ENCODE assay signal across 7 cellular contexts in genomic region chr16:22191089-22191965, GRCh38. TPM values are rescaled to one million over a fixed set of nuclear protein-coding genes. Genes with fewer than 3 reads are reported as not detected.
DNase-seq lines count a peak whose midpoint lies in the region; ATAC-seq and TF ChIP-seq lines count a peak whose summit lies in the region.

No MANE protein-coding gene starts in this region.

- H3K27ac Mint-ChIP-seq in brain, result peak overlapping the region; percentile 96 to 100 (median 98)

- H3K9ac ChIP-seq in iPS-18a (ENCODE audit: low read length), result peak overlapping the region; percentile 60
- peak overlapping the region; percentile 87 to 94 (median 92) for H3K9ac ChIP-seq in skeletal muscle tissue (ENCODE audit: low read depth in 1 of 3, low read length in 3 of 3)

- peaks cover 13% of the 10 kb centered on the region for H3K27me3 ChIP-seq in iPS-18a (ENCODE audit: control insufficient read depth, insufficient read depth, low read length)
- H3K27me3 ChIP-seq in skeletal muscle tissue (ENCODE audit: control insufficient read depth in 3 of 3, insufficient read depth in 3 of 3, low read length in 3 of 3), result no peaks in the 10 kb centered on the region

- DNase-seq in NCI-H2107 treated with DMSO at 0.1 percent for 48 hours (lab: John Stamatoyannopoulos, UW; ENCODE audit: unreplicated experiment) (peak; percentile 87), UCSD-AML1 (lab: John Stamatoyannopoulos, UW; ENCODE audit: unreplicated experiment) (peak; percentile 98)

- H3K9me3 Mint-ChIP-seq in brain, result peaks cover 0 to 7% (median 0%) of the 10 kb centered on the region in 5 experiments

- peaks cover 16% of the 10 kb centered on the region for H3K27me3 Mint-ChIP-seq in brain

- peak overlapping the region; percentile 44 for H3K27ac ChIP-seq in iPS-18a (ENCODE audit: low read length)
- peak overlapping the region; percentile 97 for H3K27ac ChIP-seq in skeletal muscle tissue (ENCODE audit: low read depth, low read length)

- H3K4me1 ChIP-seq in iPS-18a (ENCODE audit: control insufficient read depth, low read depth, low read length) (peaks cover 28% of the 10 kb centered on the region), skeletal muscle tissue (ENCODE audit: control insufficient read depth in 3 of 3, insufficient read depth in 3 of 3, low read length in 3 of 3) (peaks cover 33 to 37% (median 34%) of the 10 kb centered on the region in 3 donors)

- H3K4me1 Mint-ChIP-seq in brain, result peaks cover 52% of the 10 kb centered on the region

- TF ChIP-seq CTCF in brain (conservative IDR thresholded peaks at IDR 0.05), result no peak

- H3K4me3 ChIP-seq in iPS-18a (ENCODE audit: low read length) (peak overlapping the region; percentile 81), skeletal muscle tissue (ENCODE audit: low read length in 3 of 3) (peak overlapping the region; percentile 78 to 82 (median 81))

- no peaks in the 10 kb centered on the region for H3K36me3 ChIP-seq in iPS-18a (ENCODE audit: control insufficient read depth, low read depth, low read length)
- H3K36me3 ChIP-seq in skeletal muscle tissue (ENCODE audit: control insufficient read depth in 3 of 3, insufficient read depth in 3 of 3, low read length in 3 of 3), result no peaks in the 10 kb centered on the region

- ATAC-seq in GM18517 (IDR thresholded peaks at IDR 0.05; ENCODE audit: unreplicated experiment) (peak; percentile 25), HG03064 (IDR thresholded peaks at IDR 0.05; ENCODE audit: low read depth, unreplicated experiment) (peak; percentile 20)

- H3K9me3 ChIP-seq in iPS-18a (ENCODE audit: control insufficient read depth, low read depth, low read length) (no peaks in the 10 kb centered on the region), skeletal muscle tissue (ENCODE audit: control insufficient read depth in 3 of 3, low read length in 3 of 3) (no peaks in the 10 kb centered on the region)

- H3K36me3 Mint-ChIP-seq in brain, result no peaks in the 10 kb centered on the region

- H3K4me3 Mint-ChIP-seq in brain, result peak overlapping the region; percentile 89 to 97 (median 96)

RNA-seq across cellular contexts. Expression of gene EEF2K, which starts 14.8 kb away (rescaled TPM):
- 2.7 TPM for polyA plus RNA-seq in brain (ENCODE audit: insufficient read depth, low read depth, low replicate concordance)
- total RNA-seq in skeletal muscle tissue, result 86.1 TPM

RNA-seq across cellular contexts. Expression of gene SDR42E2, which starts 29.0 kb away (rescaled TPM):
- not detected for polyA plus RNA-seq in brain (ENCODE audit: insufficient read depth, low read depth, low replicate concordance)
- not detected for total RNA-seq in skeletal muscle tissue

Comparison
In these comparisons a context has a peak if more than half of its experiments do, and no peak if none do; other contexts are left out.
1. Peak in every context shown above with its lines: DNase-seq, ATAC-seq, H3K4me3 ChIP-seq and H3K27ac ChIP-seq.